1 cellular context compared by ENCODE assay signal in genomic region chr2:199503148-199503547, GRCh38.
TF ChIP-seq lines count a peak whose summit lies in the region.

No MANE protein-coding gene starts in this region.

TF ChIP-seq in GM23338, 12 proteins besides CTCF, POLR2A, EP300 and RAD21 (continued from another document):
- TF ChIP-seq ETS1 (IDR thresholded peaks at IDR 0.05) (no peak), EZH2phosphoT487 (IDR thresholded peaks at IDR 0.05; ENCODE audit: unreplicated experiment) (no peak), NANOG (IDR thresholded peaks at IDR 0.05; ENCODE audit: borderline replicate concordance) (no peak), EZH2 (IDR thresholded peaks at IDR 0.05; ENCODE audit: low read depth, unreplicated experiment) (no peak), STAT1 (IDR thresholded peaks at IDR 0.05; ENCODE audit: unreplicated experiment) (no peak), ZNF114 (CRISPR knock-in tag; IDR thresholded peaks at IDR 0.05) (no peak), JUNB (IDR thresholded peaks at IDR 0.05; ENCODE audit: unreplicated experiment) (no peak), REST (IDR thresholded peaks at IDR 0.05; ENCODE audit: unreplicated experiment) (no peak), POLR2AphosphoS5 (IDR thresholded peaks at IDR 0.05; ENCODE audit: low read depth) (no peak), CREB1 (CRISPR knock-in tag; IDR thresholded peaks at IDR 0.05; ENCODE audit: low read depth) (no peak)
- TF ChIP-seq, protein P1, sequence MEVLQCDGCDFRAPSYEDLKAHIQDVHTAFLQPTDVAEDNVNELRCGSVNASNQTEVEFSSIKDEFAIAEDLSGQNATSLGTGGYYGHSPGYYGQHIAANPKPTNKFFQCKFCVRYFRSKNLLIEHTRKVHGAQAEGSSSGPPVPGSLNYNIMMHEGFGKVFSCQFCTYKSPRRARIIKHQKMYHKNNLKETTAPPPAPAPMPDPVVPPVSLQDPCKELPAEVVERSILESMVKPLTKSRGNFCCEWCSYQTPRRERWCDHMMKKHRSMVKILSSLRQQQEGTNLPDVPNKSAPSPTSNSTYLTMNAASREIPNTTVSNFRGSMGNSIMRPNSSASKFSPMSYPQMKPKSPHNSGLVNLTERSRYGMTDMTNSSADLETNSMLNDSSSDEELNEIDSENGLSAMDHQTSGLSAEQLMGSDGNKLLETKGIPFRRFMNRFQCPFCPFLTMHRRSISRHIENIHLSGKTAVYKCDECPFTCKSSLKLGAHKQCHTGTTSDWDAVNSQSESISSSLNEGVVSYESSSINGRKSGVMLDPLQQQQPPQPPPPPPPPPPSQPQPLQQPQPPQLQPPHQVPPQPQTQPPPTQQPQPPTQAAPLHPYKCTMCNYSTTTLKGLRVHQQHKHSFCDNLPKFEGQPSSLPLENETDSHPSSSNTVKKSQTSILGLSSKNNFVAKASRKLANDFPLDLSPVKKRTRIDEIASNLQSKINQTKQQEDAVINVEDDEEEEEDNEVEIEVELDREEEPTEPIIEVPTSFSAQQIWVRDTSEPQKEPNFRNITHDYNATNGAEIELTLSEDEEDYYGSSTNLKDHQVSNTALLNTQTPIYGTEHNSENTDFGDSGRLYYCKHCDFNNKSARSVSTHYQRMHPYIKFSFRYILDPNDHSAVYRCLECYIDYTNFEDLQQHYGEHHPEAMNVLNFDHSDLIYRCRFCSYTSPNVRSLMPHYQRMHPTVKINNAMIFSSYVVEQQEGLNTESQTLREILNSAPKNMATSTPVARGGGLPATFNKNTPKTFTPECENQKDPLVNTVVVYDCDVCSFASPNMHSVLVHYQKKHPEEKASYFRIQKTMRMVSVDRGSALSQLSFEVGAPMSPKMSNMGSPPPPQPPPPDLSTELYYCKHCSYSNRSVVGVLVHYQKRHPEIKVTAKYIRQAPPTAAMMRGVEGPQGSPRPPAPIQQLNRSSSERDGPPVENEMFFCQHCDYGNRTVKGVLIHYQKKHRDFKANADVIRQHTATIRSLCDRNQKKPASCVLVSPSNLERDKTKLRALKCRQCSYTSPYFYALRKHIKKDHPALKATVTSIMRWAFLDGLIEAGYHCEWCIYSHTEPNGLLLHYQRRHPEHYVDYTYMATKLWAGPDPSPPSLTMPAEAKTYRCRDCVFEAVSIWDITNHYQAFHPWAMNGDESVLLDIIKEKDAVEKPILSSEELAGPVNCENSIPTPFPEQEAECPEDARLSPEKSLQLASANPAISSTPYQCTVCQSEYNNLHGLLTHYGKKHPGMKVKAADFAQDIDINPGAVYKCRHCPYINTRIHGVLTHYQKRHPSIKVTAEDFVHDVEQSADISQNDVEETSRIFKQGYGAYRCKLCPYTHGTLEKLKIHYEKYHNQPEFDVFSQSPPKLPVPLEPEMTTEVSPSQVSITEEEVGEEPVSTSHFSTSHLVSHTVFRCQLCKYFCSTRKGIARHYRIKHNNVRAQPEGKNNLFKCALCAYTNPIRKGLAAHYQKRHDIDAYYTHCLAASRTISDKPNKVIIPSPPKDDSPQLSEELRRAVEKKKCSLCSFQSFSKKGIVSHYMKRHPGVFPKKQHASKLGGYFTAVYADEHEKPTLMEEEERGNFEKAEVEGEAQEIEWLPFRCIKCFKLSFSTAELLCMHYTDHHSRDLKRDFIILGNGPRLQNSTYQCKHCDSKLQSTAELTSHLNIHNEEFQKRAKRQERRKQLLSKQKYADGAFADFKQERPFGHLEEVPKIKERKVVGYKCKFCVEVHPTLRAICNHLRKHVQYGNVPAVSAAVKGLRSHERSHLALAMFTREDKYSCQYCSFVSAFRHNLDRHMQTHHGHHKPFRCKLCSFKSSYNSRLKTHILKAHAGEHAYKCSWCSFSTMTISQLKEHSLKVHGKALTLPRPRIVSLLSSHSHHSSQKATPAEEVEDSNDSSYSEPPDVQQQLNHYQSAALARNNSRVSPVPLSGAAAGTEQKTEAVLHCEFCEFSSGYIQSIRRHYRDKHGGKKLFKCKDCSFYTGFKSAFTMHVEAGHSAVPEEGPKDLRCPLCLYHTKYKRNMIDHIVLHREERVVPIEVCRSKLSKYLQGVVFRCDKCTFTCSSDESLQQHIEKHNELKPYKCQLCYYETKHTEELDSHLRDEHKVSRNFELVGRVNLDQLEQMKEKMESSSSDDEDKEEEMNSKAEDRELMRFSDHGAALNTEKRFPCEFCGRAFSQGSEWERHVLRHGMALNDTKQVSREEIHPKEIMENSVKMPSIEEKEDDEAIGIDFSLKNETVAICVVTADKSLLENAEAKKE (CRISPR knock-in tag; IDR thresholded peaks at IDR 0.05): no peak
